ENCODE assay signal across 16 cellular contexts in genomic region chr18:715626-716025, GRCh38. TPM values are rescaled to one million over a fixed set of nuclear protein-coding genes. Genes with fewer than 3 reads are reported as not detected.
DNase-seq lines count a peak whose midpoint lies in the region; ATAC-seq, FAIRE-seq and TF ChIP-seq lines count a peak whose summit lies in the region.
"Had no signal": no experiment of that assay in that cellular context is flagged by ENCODE, and none has a peak within 500 bp of the region (broad histone marks: within the 10 kb centered on the region; RNA-seq: fewer than 3 reads in every experiment).

No MANE protein-coding gene starts in this region.

- intact Hi-C loops in PC-3 (cut with micrococcal nuclease): loop anchor here (5.0 kb wide), 1 partner anchor 93 kb away; no protein-coding TSS in a partner anchor

- H3K9me3 Mint-ChIP-seq in activated naive CD4-positive, alpha-beta T cell treated with anti-CD3 and anti-CD28 coated beads, Interleukin-2, amount 50 U/mL, for 24 hours: peaks cover 5% of the 10 kb centered on the region
- H3K9me3 Mint-ChIP-seq in activated naive CD4-positive, alpha-beta T cell treated with anti-CD3 and anti-CD28 coated beads, Interleukin-2, amount 10 ng/mL, durations not matched to agents 7 days and 5 days: no peaks in the 10 kb centered on the region
- H3K9me3 Mint-ChIP-seq: WTC11 had no signal

- FAIRE-seq in urothelium cell line (lab: Jason Lieb, UNC): peak; percentile 65
- no peak for FAIRE-seq in GM12892 (lab: Jason Lieb, UNC)
- FAIRE-seq: endometrium had no signal

- H3K27ac ChIP-seq in PC-3 (ENCODE audit: low read length): peak overlapping the region; percentile 63
- H3K27ac ChIP-seq in epithelial cell of prostate: peak overlapping the region; percentile 21
- H3K27ac ChIP-seq: upper lobe of right lung had no signal

- H3K27me3 Mint-ChIP-seq in activated naive CD4-positive, alpha-beta T cell treated with anti-CD3 and anti-CD28 coated beads, Interleukin-2, amount 50 U/mL, for 24 hours: no peaks in the 10 kb centered on the region
- H3K27me3 Mint-ChIP-seq in activated naive CD4-positive, alpha-beta T cell treated with anti-CD3 and anti-CD28 coated beads, Interleukin-2, amount 10 ng/mL, durations not matched to agents 7 days and 5 days: peaks cover 14% of the 10 kb centered on the region

- peak overlapping the region; percentile 12; the same call in 1 of the 2 replicates for H3K4me2 ChIP-seq in PC-3 (ENCODE audit: low read length)

- no peaks in the 10 kb centered on the region for H3F3A ChIP-seq in PC-3 (ENCODE audit: low read length, unreplicated experiment)

- TF ChIP-seq CTCF in PC-3 (conservative IDR thresholded peaks at IDR 0.05; ENCODE audit: low read depth, low read length): no peak

- H3K27me3 ChIP-seq in PC-3 (ENCODE audit: low read length): no peaks in the 10 kb centered on the region
- H3K27me3 ChIP-seq: upper lobe of right lung had no signal

- POLR2A ChIA-PET in PC-3 (lab: Charles Lee; ENCODE audit: unreplicated experiment): interaction anchor here (0.6 to 0.7 kb wide), 3 partner anchors 57 to 99 kb away, joined by 3 to 5 read pairs (median 3); no protein-coding TSS in a partner anchor

- H3K9me3 ChIP-seq in PC-3 (ENCODE audit: low read length): no peaks in the 10 kb centered on the region
- H3K9me3 ChIP-seq: Caco-2, upper lobe of right lung had no signal

- no peaks in the 10 kb centered on the region for H3K9me2 ChIP-seq in PC-3 (replicated peaks; ENCODE audit: low read length)

- H4K20me1 ChIP-seq in PC-3 (ENCODE audit: low read length): no peaks in the 10 kb centered on the region

- H3K9ac ChIP-seq in PC-3 (ENCODE audit: low read length): no peak overlapping the region

- TF ChIP-seq POLR2A in GM12892 (IDR thresholded peaks at IDR 0.05; ENCODE audit: low read depth, low read length): no peak

- CTCF ChIA-PET in activated naive CD4-positive, alpha-beta T cell treated with anti-CD3 and anti-CD28 coated beads, Interleukin-2, amount 10 ng/mL, durations not matched to agents 7 days and 5 days (lab: Charles Lee): interaction anchor here (0.6 to 7.3 kb wide), 3 partner anchors 92 to 116 kb away, joined by 3 to 71 read pairs (median 4); no protein-coding TSS in a partner anchor
- CTCF ChIA-PET in PC-3 (lab: Charles Lee): interaction anchor here (0.7 to 0.8 kb wide), 5 partner anchors 13 to 123 kb away, joined by 3 to 5 read pairs (median 3); no protein-coding TSS in a partner anchor

- H3K4me1 ChIP-seq in PC-3 (ENCODE audit: insufficient read depth, low read length): peaks cover 13% of the 10 kb centered on the region

- H3K4me3 Mint-ChIP-seq in activated naive CD4-positive, alpha-beta T cell treated with anti-CD3 and anti-CD28 coated beads, Interleukin-2, amount 50 U/mL, for 24 hours: no peak overlapping the region
- no peak overlapping the region for H3K4me3 Mint-ChIP-seq in activated naive CD4-positive, alpha-beta T cell treated with anti-CD3 and anti-CD28 coated beads, Interleukin-2, amount 10 ng/mL, durations not matched to agents 7 days and 5 days
- H3K4me3 Mint-ChIP-seq: WTC11 had no signal

- H3K36me3 Mint-ChIP-seq in activated naive CD4-positive, alpha-beta T cell treated with anti-CD3 and anti-CD28 coated beads, Interleukin-2, amount 50 U/mL, for 24 hours: no peaks in the 10 kb centered on the region
- H3K36me3 Mint-ChIP-seq in activated naive CD4-positive, alpha-beta T cell treated with anti-CD3 and anti-CD28 coated beads, Interleukin-2, amount 10 ng/mL, durations not matched to agents 7 days and 5 days: peaks cover 8% of the 10 kb centered on the region
- H3K36me3 Mint-ChIP-seq: WTC11 had no signal

- in situ Hi-C loops in G401 (cut with HindIII; ENCODE audit: low sequenced_read_pairs): no loop called here

- no peak for DNase-seq in activated naive CD4-positive, alpha-beta T cell treated with anti-CD3 and anti-CD28 coated beads, Interleukin-2, amount 10 ng/mL, durations not matched to agents 7 days and 5 days
- DNase-seq in PC-3: peak; percentile 71
- DNase-seq in epithelial cell of prostate (ENCODE audit: low read depth, low spot score): peak; percentile 45
- no peak for DNase-seq in urothelium cell line (ENCODE audit: low spot score)
- no peak for DNase-seq in HUDEP-2 (lab: John Stamatoyannopoulos, UW; ENCODE audit: unreplicated experiment in 76 of 76)
- DNase-seq in G401 (ENCODE audit: low spot score): no peak
- no peak for DNase-seq in GM12892 (ENCODE audit: insufficient read length)
- DNase-seq: anterior cingulate cortex, Caco-2, MM.1S, NCI-H446 treated with DMSO at 0.1 percent for 48 hours, SHP77, upper lobe of right lung had no signal

- ATAC-seq in PC-3: peak; percentile 37
- ATAC-seq: upper lobe of right lung, WTC11 had no signal

- H3K4me1 Mint-ChIP-seq in activated naive CD4-positive, alpha-beta T cell treated with anti-CD3 and anti-CD28 coated beads, Interleukin-2, amount 50 U/mL, for 24 hours: peaks cover 31% of the 10 kb centered on the region
- peaks cover 24% of the 10 kb centered on the region for H3K4me1 Mint-ChIP-seq in activated naive CD4-positive, alpha-beta T cell treated with anti-CD3 and anti-CD28 coated beads, Interleukin-2, amount 10 ng/mL, durations not matched to agents 7 days and 5 days

- no TSS peak for BruUV-seq in PC-3 (replicated peaks; lab: Mats Ljungman, UMichigan)

- no peak overlapping the region for H3K4me3 ChIP-seq in PC-3 (ENCODE audit: low read length)
- H3K4me3 ChIP-seq: upper lobe of right lung had no signal

- H3K27ac Mint-ChIP-seq in activated naive CD4-positive, alpha-beta T cell treated with anti-CD3 and anti-CD28 coated beads, Interleukin-2, amount 50 U/mL, for 24 hours: peak overlapping the region; percentile 63
- no peak overlapping the region for H3K27ac Mint-ChIP-seq in activated naive CD4-positive, alpha-beta T cell treated with anti-CD3 and anti-CD28 coated beads, Interleukin-2, amount 10 ng/mL, durations not matched to agents 7 days and 5 days
- H3K27ac Mint-ChIP-seq: WTC11 had no signal

- no peaks in the 10 kb centered on the region for H3K36me3 ChIP-seq in PC-3 (ENCODE audit: low read depth, low read length)
- H3K36me3 ChIP-seq: upper lobe of right lung had no signal

- peaks cover 15% of the 10 kb centered on the region for H3K79me2 ChIP-seq in PC-3 (ENCODE audit: low read length)

- no peak overlapping the region for H2AFZ ChIP-seq in PC-3 (ENCODE audit: low read length)

RNA-seq across cellular contexts. Expression of gene ENOSF1, which starts 3.2 kb away (rescaled TPM):
- total RNA-seq in PC-3 (2014; rRNA removed): 44.2 and 61.0 TPM in 2 replicates
- 57.1 and 88.7 TPM in 2 replicates for total RNA-seq in G401 (2014; rRNA removed; shearing (Covaris generic))
- polyA plus RNA-seq in GM12892 (2012; ENCODE audit: missing spikeins): 55.5 TPM

RNA-seq across cellular contexts. Expression of gene TYMS, which starts 58.2 kb away (rescaled TPM):
- 63.2 and 69.7 TPM in 2 replicates for total RNA-seq in PC-3 (2014; rRNA removed)
- total RNA-seq in G401 (2014; rRNA removed; shearing (Covaris generic)): 136 and 166 TPM in 2 replicates
- polyA plus RNA-seq in GM12892 (2012; ENCODE audit: missing spikeins): 274 TPM

Comparison
In these comparisons a context has a peak if more than half of its experiments do, and no peak if none do; other contexts are left out.
1. DNase-seq: peak in PC-3 (single experiment) and epithelial cell of prostate (single experiment); none in activated naive CD4-positive, alpha-beta T cell treated with anti-CD3 and anti-CD28 coated beads, Interleukin-2, amount 10 ng/mL, durations not matched to agents 7 days and 5 days (single experiment), urothelium cell line (single experiment), HUDEP-2 (0 of 76), G401 (single experiment) and GM12892 (single experiment).